In genomic region chr13:50916701-50917184, GRCh38 we compare ENCODE assay signal across 8 cellular contexts. TPM values are rescaled to one million over a fixed set of nuclear protein-coding genes. Genes with fewer than 3 reads are reported as not detected.
A peak's percentile ranks its signal among the peaks of the same experiment; 100 is the strongest.
DNase-seq lines count a peak whose midpoint lies in the region; ATAC-seq and TF ChIP-seq lines count a peak whose summit lies in the region.

No MANE protein-coding gene starts in this region.

- TF ChIP-seq CTCF in Panc1 (IDR thresholded peaks at IDR 0.05) (no peak), right atrium auricular region (IDR thresholded peaks at IDR 0.05) (no peak), type B pancreatic cell (conservative IDR thresholded peaks at IDR 0.05) (no peak)

- ATAC-seq in activated naive CD4-positive, alpha-beta T cell treated with anti-CD3 and anti-CD28 coated beads, Interleukin-2, amount 50 U/mL, for 72 hours: no peak
- ATAC-seq in Panc1 (no peak), HG03521 (IDR thresholded peaks at IDR 0.05; ENCODE audit: unreplicated experiment) (no peak)

- no peaks in the 10 kb centered on the region for H3K27me3 ChIP-seq in Panc1 (ENCODE audit: control insufficient read depth, insufficient read depth, low read length)
- no peaks in the 10 kb centered on the region for H3K27me3 ChIP-seq in right atrium auricular region

- H3K9me3 ChIP-seq in Panc1 (ENCODE audit: control insufficient read depth, insufficient read depth, low read depth, low read length) (peaks cover 5% of the 10 kb centered on the region; the same call in 1 of the 2 replicates), right atrium auricular region (peaks cover 0 to 2% of the 10 kb centered on the region in 2 donors)

- peaks cover 5 to 15% of the 10 kb centered on the region in 2 donors for H3K36me3 Mint-ChIP-seq in activated naive CD4-positive, alpha-beta T cell treated with anti-CD3 and anti-CD28 coated beads, Interleukin-2, amount 50 U/mL, for 72 hours
- H3K36me3 Mint-ChIP-seq in type B pancreatic cell: no peaks in the 10 kb centered on the region

- no peak overlapping the region for H3K4me3 ChIP-seq in Panc1 (ENCODE audit: low read depth in 2 of 2, low read length in 2 of 2)
- no peak overlapping the region for H3K4me3 ChIP-seq in right atrium auricular region

- no peaks in the 10 kb centered on the region for H3K36me3 ChIP-seq in Panc1 (ENCODE audit: control insufficient read depth, insufficient read depth, low read length)
- no peaks in the 10 kb centered on the region for H3K36me3 ChIP-seq in right atrium auricular region

- DNase-seq in activated naive CD4-positive, alpha-beta T cell treated with anti-CD3 and anti-CD28 coated beads, Interleukin-2, amount 50 U/mL, for 72 hours (ENCODE audit: low spot score in 2 of 2): no peak
- no peak for DNase-seq in activated naive CD4-positive, alpha-beta T cell treated with anti-CD3 and anti-CD28 coated beads, Interleukin-2, amount 50 U/mL, for 16 hours
- DNase-seq in Panc1 (ENCODE audit: low read depth, low spot score) (no peak), right atrium auricular region (ENCODE audit: low spot score) (no peak), type B pancreatic cell (ENCODE audit: extremely low spot score, unreplicated experiment) (no peak), EL (no peak), NCI-H1417 treated with DMSO at 0.1 percent for 48 hours (lab: John Stamatoyannopoulos, UW) (no peak)

- H3K27me3 Mint-ChIP-seq in type B pancreatic cell: no peaks in the 10 kb centered on the region

- peaks cover 0 to under 1% of the 10 kb centered on the region in 2 donors for H3K9me3 Mint-ChIP-seq in activated naive CD4-positive, alpha-beta T cell treated with anti-CD3 and anti-CD28 coated beads, Interleukin-2, amount 50 U/mL, for 72 hours
- no peaks in the 10 kb centered on the region for H3K9me3 Mint-ChIP-seq in type B pancreatic cell

- H3K4me3 Mint-ChIP-seq in type B pancreatic cell: no peak overlapping the region

- H3K27ac ChIP-seq in Panc1 (ENCODE audit: low read length) (peak overlapping the region; percentile 44; the same call in 1 of the 2 replicates), right atrium auricular region (peak overlapping the region; percentile 43 to 49)

- no TSS peak for BruUV-seq in Panc1 (replicated peaks; lab: Mats Ljungman, UMichigan)

- peak overlapping the region; percentile 81 to 89 for H3K27ac Mint-ChIP-seq in activated naive CD4-positive, alpha-beta T cell treated with anti-CD3 and anti-CD28 coated beads, Interleukin-2, amount 50 U/mL, for 72 hours
- peak overlapping the region; percentile 62 for H3K27ac Mint-ChIP-seq in type B pancreatic cell

- CTCF ChIA-PET in Panc1 (lab: Charles Lee): no interaction called here

- in situ Hi-C loops in Panc1 (cut with HindIII; ENCODE audit: low pct_unique_long_range_greater_than_20kb, low sequenced_read_pairs): no loop called here

- POLR2A ChIA-PET in Panc1 (lab: Charles Lee): no interaction called here

- H3K4me1 ChIP-seq in Panc1 (ENCODE audit: control insufficient read depth, insufficient read depth, low read length) (peaks cover 29% of the 10 kb centered on the region), right atrium auricular region (peaks cover 0 to 39% of the 10 kb centered on the region in 2 donors)

- peaks cover 31% of the 10 kb centered on the region for H3K4me1 Mint-ChIP-seq in type B pancreatic cell (ENCODE audit: unreplicated experiment)

- intact Hi-C loops in Panc1 (cut with micrococcal nuclease; ENCODE audit: unreplicated experiment): loop anchor here (10.0 kb wide), 1 partner anchor 158 kb away; no protein-coding TSS in a partner anchor

RNA-seq across cellular contexts. Expression of gene RNASEH2B, which starts 7.2 kb away (rescaled TPM):
- total RNA-seq in activated naive CD4-positive, alpha-beta T cell treated with anti-CD3 and anti-CD28 coated beads, Interleukin-2, amount 50 U/mL, for 72 hours: 10 to 100 TPM; 39.2 to 65.0 TPM
- 37.8 TPM for total RNA-seq in Panc1 (2021; ENCODE audit: unreplicated experiment)
- polyA plus RNA-seq in Panc1 (2012; ENCODE audit: insufficient read length): 21.6 TPM
- total RNA-seq in right atrium auricular region: 10 to 100 TPM; 22.9 to 36.9 TPM
- total RNA-seq in type B pancreatic cell (ENCODE audit: low replicate concordance): 25.0 and 37.8 TPM in 2 replicates
